Comparison of ENCODE assay signal across 1 cellular context in the genomic region with DNA sequence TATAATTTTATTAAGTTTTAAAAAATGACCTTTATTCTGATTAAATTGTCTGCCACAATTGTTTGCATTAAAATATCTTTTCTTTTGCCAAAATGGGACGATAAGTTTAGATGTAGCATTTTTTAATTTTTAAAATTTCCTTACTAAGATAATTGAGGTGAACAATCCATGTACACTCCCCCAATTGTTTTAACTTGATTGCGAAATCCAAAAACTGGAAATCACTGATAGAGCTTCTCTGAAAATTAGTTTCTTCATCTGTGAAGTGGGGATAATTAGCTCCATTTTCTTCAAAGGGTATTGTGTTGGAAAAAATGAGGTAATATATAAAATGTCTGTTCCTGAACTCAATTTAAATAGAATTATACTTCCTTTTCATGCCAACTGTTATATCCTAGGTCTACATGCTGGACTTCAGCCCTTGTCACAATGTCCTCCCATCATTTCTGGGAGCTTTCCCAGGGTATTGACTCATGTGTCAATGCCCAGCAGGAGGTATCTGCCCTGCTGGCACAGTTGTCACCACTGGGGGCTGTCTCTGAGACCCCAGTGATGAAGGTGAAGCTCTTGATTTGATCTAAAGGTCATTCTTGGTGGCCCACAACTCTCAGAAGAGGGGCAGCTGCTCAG.
A peak's percentile ranks its signal among the peaks of the same experiment; 100 is the strongest.
TF ChIP-seq lines count a peak whose summit lies in the region.

No MANE protein-coding gene starts in this region.

TF ChIP-seq in H1, 55 proteins besides CTCF, POLR2A, EP300 and RAD21:
- TF ChIP-seq TAF7 (optimal IDR thresholded peaks at IDR 0.05; ENCODE audit: borderline replicate concordance, low read depth, low read length) (no peak), ASH2L (IDR thresholded peaks at IDR 0.05; ENCODE audit: low read length) (no peak), NANOG (IDR thresholded peaks at IDR 0.05; ENCODE audit: insufficient read depth, low read depth, low read length, poor library complexity, severe bottlenecking) (no peak), SIRT6 (IDR thresholded peaks at IDR 0.05; ENCODE audit: low read length) (no peak), RXRA (IDR thresholded peaks at IDR 0.05; ENCODE audit: insufficient read depth, low read depth, low read length) (no peak), CEBPB (IDR thresholded peaks at IDR 0.05; ENCODE audit: low read depth, low read length) (peak; percentile 71; the same call in 1 of the 2 replicates), BRCA1 (IDR thresholded peaks at IDR 0.05; ENCODE audit: low read depth, low read length) (no peak)
